In the genomic region with DNA sequence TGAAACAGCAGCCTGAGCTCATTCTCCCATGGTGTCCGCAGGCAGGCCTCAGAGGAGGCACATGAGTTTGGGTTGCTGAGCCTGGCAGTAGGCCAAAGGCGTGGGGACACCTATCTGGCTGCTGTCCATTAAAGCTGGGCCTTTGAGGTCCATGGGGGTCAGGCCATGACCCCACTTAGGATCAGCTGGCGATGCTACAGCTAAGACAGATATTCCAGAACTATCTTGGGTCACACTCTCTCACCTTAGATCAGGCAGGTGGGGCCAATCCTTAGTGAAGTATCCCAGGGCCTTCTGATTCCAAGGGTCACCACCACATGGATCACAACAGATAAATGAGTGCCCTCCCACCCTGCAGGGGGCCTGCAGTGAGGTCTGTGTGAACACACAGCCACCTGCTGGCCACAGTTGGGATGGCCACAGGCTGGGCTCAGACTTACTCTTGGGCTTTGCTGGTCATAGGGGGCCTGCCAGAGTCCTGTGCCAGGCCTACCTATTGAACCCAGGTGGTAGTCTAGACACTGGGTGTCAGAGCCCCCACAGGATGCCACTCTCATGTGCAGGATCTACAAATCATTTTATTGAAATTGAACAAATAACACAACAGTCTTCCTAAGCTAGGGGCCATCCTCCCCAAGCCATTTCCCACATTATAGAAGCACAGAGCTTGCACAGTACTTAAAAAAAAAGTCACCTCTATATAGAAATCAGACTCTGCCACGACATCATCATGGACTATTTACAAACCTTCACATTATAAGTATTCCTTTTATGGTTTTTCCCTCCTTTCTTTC, we compare ENCODE assay signal across 1 cellular context.
TF ChIP-seq lines count a peak whose summit lies in the region.

No MANE protein-coding gene starts in this region.

TF ChIP-seq in HepG2, 621 proteins besides CTCF, POLR2A, EP300 and RAD21 (continued from another document and continues in another):
- TF ChIP-seq, protein P1, sequence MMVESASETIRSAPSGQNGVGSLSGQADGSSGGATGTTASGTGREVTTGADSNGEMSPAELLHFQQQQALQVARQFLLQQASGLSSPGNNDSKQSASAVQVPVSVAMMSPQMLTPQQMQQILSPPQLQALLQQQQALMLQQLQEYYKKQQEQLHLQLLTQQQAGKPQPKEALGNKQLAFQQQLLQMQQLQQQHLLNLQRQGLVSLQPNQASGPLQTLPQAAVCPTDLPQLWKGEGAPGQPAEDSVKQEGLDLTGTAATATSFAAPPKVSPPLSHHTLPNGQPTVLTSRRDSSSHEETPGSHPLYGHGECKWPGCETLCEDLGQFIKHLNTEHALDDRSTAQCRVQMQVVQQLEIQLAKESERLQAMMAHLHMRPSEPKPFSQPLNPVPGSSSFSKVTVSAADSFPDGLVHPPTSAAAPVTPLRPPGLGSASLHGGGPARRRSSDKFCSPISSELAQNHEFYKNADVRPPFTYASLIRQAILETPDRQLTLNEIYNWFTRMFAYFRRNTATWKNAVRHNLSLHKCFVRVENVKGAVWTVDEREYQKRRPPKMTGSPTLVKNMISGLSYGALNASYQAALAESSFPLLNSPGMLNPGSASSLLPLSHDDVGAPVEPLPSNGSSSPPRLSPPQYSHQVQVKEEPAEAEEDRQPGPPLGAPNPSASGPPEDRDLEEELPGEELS (CRISPR knock-in tag; IDR thresholded peaks at IDR 0.05): 0 out of 2 replicates have a peak, but pooled peaks have one; percentile 35
- TF ChIP-seq, protein P2, sequence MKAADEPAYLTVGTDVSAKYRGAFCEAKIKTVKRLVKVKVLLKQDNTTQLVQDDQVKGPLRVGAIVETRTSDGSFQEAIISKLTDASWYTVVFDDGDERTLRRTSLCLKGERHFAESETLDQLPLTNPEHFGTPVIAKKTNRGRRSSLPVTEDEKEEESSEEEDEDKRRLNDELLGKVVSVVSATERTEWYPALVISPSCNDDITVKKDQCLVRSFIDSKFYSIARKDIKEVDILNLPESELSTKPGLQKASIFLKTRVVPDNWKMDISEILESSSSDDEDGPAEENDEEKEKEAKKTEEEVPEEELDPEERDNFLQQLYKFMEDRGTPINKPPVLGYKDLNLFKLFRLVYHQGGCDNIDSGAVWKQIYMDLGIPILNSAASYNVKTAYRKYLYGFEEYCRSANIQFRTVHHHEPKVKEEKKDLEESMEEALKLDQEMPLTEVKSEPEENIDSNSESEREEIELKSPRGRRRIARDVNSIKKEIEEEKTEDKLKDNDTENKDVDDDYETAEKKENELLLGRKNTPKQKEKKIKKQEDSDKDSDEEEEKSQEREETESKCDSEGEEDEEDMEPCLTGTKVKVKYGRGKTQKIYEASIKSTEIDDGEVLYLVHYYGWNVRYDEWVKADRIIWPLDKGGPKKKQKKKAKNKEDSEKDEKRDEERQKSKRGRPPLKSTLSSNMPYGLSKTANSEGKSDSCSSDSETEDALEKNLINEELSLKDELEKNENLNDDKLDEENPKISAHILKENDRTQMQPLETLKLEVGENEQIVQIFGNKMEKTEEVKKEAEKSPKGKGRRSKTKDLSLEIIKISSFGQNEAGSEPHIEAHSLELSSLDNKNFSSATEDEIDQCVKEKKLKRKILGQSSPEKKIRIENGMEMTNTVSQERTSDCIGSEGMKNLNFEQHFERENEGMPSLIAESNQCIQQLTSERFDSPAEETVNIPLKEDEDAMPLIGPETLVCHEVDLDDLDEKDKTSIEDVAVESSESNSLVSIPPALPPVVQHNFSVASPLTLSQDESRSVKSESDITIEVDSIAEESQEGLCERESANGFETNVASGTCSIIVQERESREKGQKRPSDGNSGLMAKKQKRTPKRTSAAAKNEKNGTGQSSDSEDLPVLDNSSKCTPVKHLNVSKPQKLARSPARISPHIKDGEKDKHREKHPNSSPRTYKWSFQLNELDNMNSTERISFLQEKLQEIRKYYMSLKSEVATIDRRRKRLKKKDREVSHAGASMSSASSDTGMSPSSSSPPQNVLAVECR (CRISPR knock-in tag; IDR thresholded peaks at IDR 0.05; ENCODE audit: borderline replicate concordance): peak; percentile 64; the same call in 1 of the 2 replicates
- no peak for TF ChIP-seq ZNF775 (CRISPR knock-in tag; IDR thresholded peaks at IDR 0.05; ENCODE audit: borderline replicate concordance)
- TF ChIP-seq HDAC2 (CRISPR knock-in tag; IDR thresholded peaks at IDR 0.05): peak; percentile 48; the same call in 1 of the 2 replicates
- no peak for TF ChIP-seq AGO1 (IDR thresholded peaks at IDR 0.05; ENCODE audit: low read depth, low read length, poor library complexity, severe bottlenecking)
- TF ChIP-seq NFE2L1 (CRISPR knock-in tag; IDR thresholded peaks at IDR 0.05; ENCODE audit: borderline replicate concordance): no peak
- TF ChIP-seq ZNF432 (CRISPR knock-in tag; IDR thresholded peaks at IDR 0.05; ENCODE audit: borderline replicate concordance): no peak
- peak; percentile 71; the same call in 1 of the 2 replicates for TF ChIP-seq ZNF350 (CRISPR knock-in tag; IDR thresholded peaks at IDR 0.05; ENCODE audit: borderline replicate concordance, low read depth)
- 0 out of 2 replicates have a peak, but pooled peaks have one; percentile 50 for TF ChIP-seq FOXC1 (CRISPR knock-in tag; IDR thresholded peaks at IDR 0.05; ENCODE audit: borderline replicate concordance)
- 0 out of 2 replicates have a peak, but pooled peaks have one; percentile 35 for TF ChIP-seq POGZ (CRISPR knock-in tag; IDR thresholded peaks at IDR 0.05)
- TF ChIP-seq KAT8 (CRISPR knock-in tag; IDR thresholded peaks at IDR 0.05): peak; percentile 61
- TF ChIP-seq ZSCAN21 (CRISPR knock-in tag; IDR thresholded peaks at IDR 0.05; ENCODE audit: borderline replicate concordance): peak; percentile 61; the same call in 1 of the 2 replicates
- 0 out of 2 replicates have a peak, but pooled peaks have one; percentile 44 for TF ChIP-seq GATAD2A (CRISPR knock-in tag; IDR thresholded peaks at IDR 0.05)
- TF ChIP-seq, protein P3, sequence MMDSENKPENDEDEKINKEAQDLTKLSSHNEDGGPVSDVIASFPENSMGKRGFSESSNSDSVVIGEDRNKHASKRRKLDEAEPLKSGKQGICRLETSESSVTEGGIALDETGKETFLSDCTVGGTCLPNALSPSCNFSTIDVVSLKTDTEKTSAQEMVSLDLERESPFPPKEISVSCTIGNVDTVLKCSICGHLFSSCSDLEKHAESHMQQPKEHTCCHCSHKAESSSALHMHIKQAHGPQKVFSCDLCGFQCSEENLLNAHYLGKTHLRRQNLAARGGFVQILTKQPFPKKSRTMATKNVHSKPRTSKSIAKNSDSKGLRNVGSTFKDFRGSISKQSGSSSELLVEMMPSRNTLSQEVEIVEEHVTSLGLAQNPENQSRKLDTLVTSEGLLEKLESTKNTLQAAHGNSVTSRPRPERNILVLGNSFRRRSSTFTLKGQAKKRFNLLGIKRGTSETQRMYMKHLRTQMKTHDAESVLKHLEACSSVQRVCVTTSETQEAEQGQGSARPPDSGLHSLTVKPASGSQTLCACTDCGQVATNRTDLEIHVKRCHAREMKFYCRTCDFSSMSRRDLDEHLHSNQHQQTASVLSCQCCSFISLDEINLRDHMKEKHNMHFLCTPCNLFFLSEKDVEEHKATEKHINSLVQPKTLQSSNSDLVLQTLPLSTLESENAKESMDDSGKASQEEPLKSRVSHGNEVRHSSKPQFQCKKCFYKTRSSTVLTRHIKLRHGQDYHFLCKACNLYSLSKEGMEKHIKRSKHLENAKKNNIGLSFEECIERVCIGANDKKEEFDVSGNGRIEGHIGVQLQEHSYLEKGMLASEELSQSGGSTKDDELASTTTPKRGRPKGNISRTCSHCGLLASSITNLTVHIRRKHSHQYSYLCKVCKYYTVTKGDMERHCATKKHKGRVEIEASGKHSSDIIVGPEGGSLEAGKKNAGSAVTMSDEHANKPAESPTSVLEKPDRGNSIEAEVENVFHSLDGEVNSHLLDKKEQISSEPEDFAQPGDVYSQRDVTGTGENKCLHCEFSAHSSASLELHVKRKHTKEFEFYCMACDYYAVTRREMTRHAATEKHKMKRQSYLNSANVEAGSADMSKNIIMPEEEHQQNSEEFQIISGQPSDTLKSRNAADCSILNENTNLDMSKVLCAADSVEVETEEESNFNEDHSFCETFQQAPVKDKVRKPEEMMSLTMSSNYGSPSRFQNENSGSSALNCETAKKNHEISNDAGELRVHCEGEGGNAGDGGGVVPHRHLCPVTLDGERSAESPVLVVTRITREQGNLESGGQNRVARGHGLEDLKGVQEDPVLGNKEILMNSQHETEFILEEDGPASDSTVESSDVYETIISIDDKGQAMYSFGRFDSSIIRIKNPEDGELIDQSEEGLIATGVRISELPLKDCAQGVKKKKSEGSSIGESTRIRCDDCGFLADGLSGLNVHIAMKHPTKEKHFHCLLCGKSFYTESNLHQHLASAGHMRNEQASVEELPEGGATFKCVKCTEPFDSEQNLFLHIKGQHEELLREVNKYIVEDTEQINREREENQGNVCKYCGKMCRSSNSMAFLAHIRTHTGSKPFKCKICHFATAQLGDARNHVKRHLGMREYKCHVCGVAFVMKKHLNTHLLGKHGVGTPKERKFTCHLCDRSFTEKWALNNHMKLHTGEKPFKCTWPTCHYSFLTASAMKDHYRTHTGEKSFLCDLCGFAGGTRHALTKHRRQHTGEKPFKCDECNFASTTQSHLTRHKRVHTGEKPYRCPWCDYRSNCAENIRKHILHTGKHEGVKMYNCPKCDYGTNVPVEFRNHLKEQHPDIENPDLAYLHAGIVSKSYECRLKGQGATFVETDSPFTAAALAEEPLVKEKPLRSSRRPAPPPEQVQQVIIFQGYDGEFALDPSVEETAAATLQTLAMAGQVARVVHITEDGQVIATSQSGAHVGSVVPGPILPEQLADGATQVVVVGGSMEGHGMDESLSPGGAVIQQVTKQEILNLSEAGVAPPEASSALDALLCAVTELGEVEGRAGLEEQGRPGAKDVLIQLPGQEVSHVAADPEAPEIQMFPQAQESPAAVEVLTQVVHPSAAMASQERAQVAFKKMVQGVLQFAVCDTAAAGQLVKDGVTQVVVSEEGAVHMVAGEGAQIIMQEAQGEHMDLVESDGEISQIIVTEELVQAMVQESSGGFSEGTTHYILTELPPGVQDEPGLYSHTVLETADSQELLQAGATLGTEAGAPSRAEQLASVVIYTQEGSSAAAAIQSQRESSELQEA (CRISPR knock-in tag; IDR thresholded peaks at IDR 0.05; ENCODE audit: not compliant biosample characterization): peak; percentile 37
- peak; percentile 33; the same call in 1 of the 2 replicates for TF ChIP-seq PHF8 (CRISPR knock-in tag; IDR thresholded peaks at IDR 0.05)
- TF ChIP-seq ARNT2 (CRISPR knock-in tag; IDR thresholded peaks at IDR 0.05; ENCODE audit: low read depth): 0 out of 2 replicates have a peak, but pooled peaks have one; percentile 27
- no peak for TF ChIP-seq U2AF2 (IDR thresholded peaks at IDR 0.05; ENCODE audit: low read depth, low read length)
- TF ChIP-seq MIER2 (CRISPR knock-in tag; IDR thresholded peaks at IDR 0.05): no peak
- TF ChIP-seq ZNF124 (CRISPR knock-in tag; IDR thresholded peaks at IDR 0.05): no peak
- TF ChIP-seq, protein P4, sequence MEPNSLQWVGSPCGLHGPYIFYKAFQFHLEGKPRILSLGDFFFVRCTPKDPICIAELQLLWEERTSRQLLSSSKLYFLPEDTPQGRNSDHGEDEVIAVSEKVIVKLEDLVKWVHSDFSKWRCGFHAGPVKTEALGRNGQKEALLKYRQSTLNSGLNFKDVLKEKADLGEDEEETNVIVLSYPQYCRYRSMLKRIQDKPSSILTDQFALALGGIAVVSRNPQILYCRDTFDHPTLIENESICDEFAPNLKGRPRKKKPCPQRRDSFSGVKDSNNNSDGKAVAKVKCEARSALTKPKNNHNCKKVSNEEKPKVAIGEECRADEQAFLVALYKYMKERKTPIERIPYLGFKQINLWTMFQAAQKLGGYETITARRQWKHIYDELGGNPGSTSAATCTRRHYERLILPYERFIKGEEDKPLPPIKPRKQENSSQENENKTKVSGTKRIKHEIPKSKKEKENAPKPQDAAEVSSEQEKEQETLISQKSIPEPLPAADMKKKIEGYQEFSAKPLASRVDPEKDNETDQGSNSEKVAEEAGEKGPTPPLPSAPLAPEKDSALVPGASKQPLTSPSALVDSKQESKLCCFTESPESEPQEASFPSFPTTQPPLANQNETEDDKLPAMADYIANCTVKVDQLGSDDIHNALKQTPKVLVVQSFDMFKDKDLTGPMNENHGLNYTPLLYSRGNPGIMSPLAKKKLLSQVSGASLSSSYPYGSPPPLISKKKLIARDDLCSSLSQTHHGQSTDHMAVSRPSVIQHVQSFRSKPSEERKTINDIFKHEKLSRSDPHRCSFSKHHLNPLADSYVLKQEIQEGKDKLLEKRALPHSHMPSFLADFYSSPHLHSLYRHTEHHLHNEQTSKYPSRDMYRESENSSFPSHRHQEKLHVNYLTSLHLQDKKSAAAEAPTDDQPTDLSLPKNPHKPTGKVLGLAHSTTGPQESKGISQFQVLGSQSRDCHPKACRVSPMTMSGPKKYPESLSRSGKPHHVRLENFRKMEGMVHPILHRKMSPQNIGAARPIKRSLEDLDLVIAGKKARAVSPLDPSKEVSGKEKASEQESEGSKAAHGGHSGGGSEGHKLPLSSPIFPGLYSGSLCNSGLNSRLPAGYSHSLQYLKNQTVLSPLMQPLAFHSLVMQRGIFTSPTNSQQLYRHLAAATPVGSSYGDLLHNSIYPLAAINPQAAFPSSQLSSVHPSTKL (CRISPR knock-in tag; IDR thresholded peaks at IDR 0.05): no peak
- TF ChIP-seq ERF (CRISPR knock-in tag; IDR thresholded peaks at IDR 0.05): peak; percentile 39; the same call in 1 of the 2 replicates
- TF ChIP-seq ZBTB38 (CRISPR knock-in tag; IDR thresholded peaks at IDR 0.05): peak; percentile 56
- TF ChIP-seq ZMYM4 (CRISPR knock-in tag; IDR thresholded peaks at IDR 0.05): 0 out of 2 replicates have a peak, but pooled peaks have one; percentile 31
- peak; percentile 60; the same call in 1 of the 2 replicates for TF ChIP-seq ZSCAN29 (CRISPR knock-in tag; conservative IDR thresholded peaks at IDR 0.05)
- TF ChIP-seq ZNF660 (CRISPR knock-in tag; IDR thresholded peaks at IDR 0.05; ENCODE audit: borderline replicate concordance, low read depth): no peak
- TF ChIP-seq, protein P5, sequence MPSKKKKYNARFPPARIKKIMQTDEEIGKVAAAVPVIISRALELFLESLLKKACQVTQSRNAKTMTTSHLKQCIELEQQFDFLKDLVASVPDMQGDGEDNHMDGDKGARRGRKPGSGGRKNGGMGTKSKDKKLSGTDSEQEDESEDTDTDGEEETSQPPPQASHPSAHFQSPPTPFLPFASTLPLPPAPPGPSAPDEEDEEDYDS (CRISPR knock-in tag; IDR thresholded peaks at IDR 0.05): peak; percentile 18; the same call in 1 of the 2 replicates
- TF ChIP-seq MTA3 (CRISPR knock-in tag; IDR thresholded peaks at IDR 0.05): no peak
- TF ChIP-seq, protein P6, sequence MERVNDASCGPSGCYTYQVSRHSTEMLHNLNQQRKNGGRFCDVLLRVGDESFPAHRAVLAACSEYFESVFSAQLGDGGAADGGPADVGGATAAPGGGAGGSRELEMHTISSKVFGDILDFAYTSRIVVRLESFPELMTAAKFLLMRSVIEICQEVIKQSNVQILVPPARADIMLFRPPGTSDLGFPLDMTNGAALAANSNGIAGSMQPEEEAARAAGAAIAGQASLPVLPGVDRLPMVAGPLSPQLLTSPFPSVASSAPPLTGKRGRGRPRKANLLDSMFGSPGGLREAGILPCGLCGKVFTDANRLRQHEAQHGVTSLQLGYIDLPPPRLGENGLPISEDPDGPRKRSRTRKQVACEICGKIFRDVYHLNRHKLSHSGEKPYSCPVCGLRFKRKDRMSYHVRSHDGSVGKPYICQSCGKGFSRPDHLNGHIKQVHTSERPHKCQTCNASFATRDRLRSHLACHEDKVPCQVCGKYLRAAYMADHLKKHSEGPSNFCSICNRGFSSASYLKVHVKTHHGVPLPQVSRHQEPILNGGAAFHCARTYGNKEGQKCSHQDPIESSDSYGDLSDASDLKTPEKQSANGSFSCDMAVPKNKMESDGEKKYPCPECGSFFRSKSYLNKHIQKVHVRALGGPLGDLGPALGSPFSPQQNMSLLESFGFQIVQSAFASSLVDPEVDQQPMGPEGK (CRISPR knock-in tag; IDR thresholded peaks at IDR 0.05): peak; percentile 95
- TF ChIP-seq SMC3 (IDR thresholded peaks at IDR 0.05; ENCODE audit: low read length): peak; percentile 85
- TF ChIP-seq ZNF788 (CRISPR knock-in tag; IDR thresholded peaks at IDR 0.05; ENCODE audit: borderline replicate concordance): 0 out of 2 replicates have a peak, but pooled peaks have one; percentile 27
- TF ChIP-seq SMAD3 (CRISPR knock-in tag; IDR thresholded peaks at IDR 0.05): peak; percentile 76
- peak; percentile 62; the same call in 1 of the 2 replicates for TF ChIP-seq ZNF782 (CRISPR knock-in tag; IDR thresholded peaks at IDR 0.05; ENCODE audit: borderline replicate concordance)
- TF ChIP-seq RXRA (CRISPR knock-in tag; IDR thresholded peaks at IDR 0.05): peak; percentile 69
